ENCODE assay signal across 9 cellular contexts in the genomic region with DNA sequence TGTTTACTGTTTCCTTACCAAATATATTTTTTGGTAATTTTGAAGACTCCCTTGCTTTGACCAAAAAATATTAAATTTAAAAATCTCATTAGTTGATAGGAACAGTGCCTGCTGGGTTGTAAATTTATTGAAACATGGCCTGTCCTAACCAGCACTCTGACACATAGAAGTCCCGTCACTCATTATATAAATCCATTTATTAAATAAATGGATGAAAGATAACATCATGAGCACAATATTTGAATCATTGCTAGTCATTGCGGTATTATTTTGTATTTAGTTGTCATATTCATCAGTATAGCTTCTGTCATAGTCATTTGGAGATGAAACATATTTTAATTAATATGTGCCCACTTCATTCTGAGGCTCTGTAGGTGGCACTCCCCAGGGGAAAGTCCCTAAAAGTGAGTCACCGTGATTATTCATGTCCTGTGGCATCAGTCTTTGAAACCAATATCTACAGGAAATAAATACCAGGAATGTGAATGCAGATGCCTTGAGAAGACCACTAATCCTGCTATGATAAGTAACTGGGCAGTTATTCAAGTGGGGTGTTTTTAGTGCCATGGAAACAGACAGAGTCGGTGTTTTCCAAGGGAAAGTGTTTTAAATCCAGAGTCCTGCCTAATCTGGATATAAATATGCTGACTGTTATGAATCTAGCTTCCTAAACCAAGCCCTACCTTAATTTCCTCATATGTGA.
DNase-seq lines count a peak whose midpoint lies in the region; ATAC-seq and TF ChIP-seq lines count a peak whose summit lies in the region.
"Had no signal": no experiment of that assay in that cellular context is flagged by ENCODE, and none has a peak within 500 bp of the region (broad histone marks: within the 10 kb centered on the region; RNA-seq: fewer than 3 reads in every experiment).

No MANE protein-coding gene starts in this region.

- H2AK9ac ChIP-seq in IMR-90 (replicated peaks; ENCODE audit: low read depth, low read length, poor library complexity) = no peak overlapping the region

- H3K4me3 Mint-ChIP-seq in CD4-positive, alpha-beta memory T cell = no peak overlapping the region

- peak overlapping the region; percentile 37; the same call in 1 of the 3 replicates for H2BK15ac ChIP-seq in IMR-90 (ENCODE audit: low read depth, low read length)
- no peak overlapping the region for H2BK15ac ChIP-seq in neuronal stem cell (ENCODE audit: low read length)

- no CpG with 5 or more reads among the region's 4 CpGs for WGBS in IMR-90 (ENCODE audit: extremely low coverage in 2 of 2, insufficient read length in 1 of 2), 2 experiments
- no CpG with 5 or more reads among the region's 4 CpGs for WGBS in mesodermal cell (ENCODE audit: insufficient coverage in 2 of 2), 2 experiments
- no CpG with 5 or more reads among the region's 4 CpGs for WGBS in neuronal stem cell (ENCODE audit: extremely low coverage in 2 of 2, insufficient read length in 2 of 2, insufficient replicate concordance in 1 of 2), 2 donors

- no peaks in the 10 kb centered on the region for H3K36me3 Mint-ChIP-seq in CD4-positive, alpha-beta memory T cell

- H3K27me3 ChIP-seq in CD4-positive, alpha-beta memory T cell (ENCODE audit: insufficient read depth, low read length) = no peaks in the 10 kb centered on the region
- H3K27me3 ChIP-seq in IMR-90 (ENCODE audit: control insufficient read depth, insufficient read depth, low read length) = no peaks in the 10 kb centered on the region
- H3K27me3 ChIP-seq in neuronal stem cell (ENCODE audit: control insufficient read depth in 3 of 3, insufficient read depth in 3 of 3, low read depth in 1 of 3, low read length in 3 of 3) = no peaks in the 10 kb centered on the region

- no peak for TF ChIP-seq CTCF in IMR-90 (conservative IDR thresholded peaks at IDR 0.05; ENCODE audit: low read depth, low read length)

- H3K9ac ChIP-seq in IMR-90 (ENCODE audit: low read depth, low read length) (no peak overlapping the region), neuronal stem cell (ENCODE audit: low read depth, low read length, poor library complexity) (no peak overlapping the region)

- H3K18ac ChIP-seq in IMR-90 (ENCODE audit: low read depth, low read length) = peak overlapping the region; percentile 86; the same call in 1 of the 2 replicates
- H3K18ac ChIP-seq in neuronal stem cell (ENCODE audit: low read length) = no peak overlapping the region

- H3K4me1 ChIP-seq in CD4-positive, alpha-beta memory T cell (ENCODE audit: insufficient read depth, low read length) = peaks cover 16% of the 10 kb centered on the region
- peaks cover 5% of the 10 kb centered on the region; the same call in 1 of the 2 replicates for H3K4me1 ChIP-seq in IMR-90 (ENCODE audit: control insufficient read depth, insufficient read depth, low read length)
- peaks cover 40% of the 10 kb centered on the region for H3K4me1 ChIP-seq in mesodermal cell (ENCODE audit: control insufficient read depth, insufficient read depth, low read length, poor library complexity, severe bottlenecking)
- H3K4me1 ChIP-seq in neuronal stem cell (ENCODE audit: control insufficient read depth in 2 of 2, insufficient read depth in 1 of 2, low read depth in 1 of 2, low read length in 2 of 2) = peaks cover 0 to 2% of the 10 kb centered on the region in 2 donors

- H3K23ac ChIP-seq in IMR-90 (ENCODE audit: low read depth, low read length) = peak overlapping the region; percentile 45; the same call in 1 of the 2 replicates
- H3K23ac ChIP-seq in neuronal stem cell (ENCODE audit: low read depth, low read length, poor library complexity) = no peak overlapping the region

- H4K8ac ChIP-seq in IMR-90 (ENCODE audit: low read depth in 2 of 2, low read length in 2 of 2) (peak overlapping the region; percentile 3 to 55; a peak in 2 of 4 replicates), neuronal stem cell (ENCODE audit: low read depth, low read length) (no peak overlapping the region)

- 0 out of 2 replicates have a peak, but pooled peaks have one; percentile 1 for TF ChIP-seq RAD21 in IMR-90 (IDR thresholded peaks at IDR 0.05; ENCODE audit: low read length)

- peak overlapping the region; percentile 80; the same call in 1 of the 2 replicates for H3K4me2 ChIP-seq in IMR-90 (ENCODE audit: low read depth, low read length)
- H3K4me2 ChIP-seq in neuronal stem cell (ENCODE audit: insufficient read depth, low read length, poor library complexity, severe bottlenecking) = no peak overlapping the region

- H3K79me1 ChIP-seq in IMR-90 (ENCODE audit: low read depth in 1 of 2, low read length in 2 of 2) (no peaks in the 10 kb centered on the region), neuronal stem cell (ENCODE audit: low read depth, low read length) (no peaks in the 10 kb centered on the region)

- peak overlapping the region in 3 of 7 donors; percentile 36 to 62 (median 62) for H3K27ac Mint-ChIP-seq in CD4-positive, alpha-beta memory T cell

- peak in 4 of 5 donors; percentile 23 to 83 (median 32) for DNase-seq in CD4-positive, alpha-beta memory T cell
- DNase-seq in IMR-90 (peak; percentile 98), amniotic stem cell (lab: John Stamatoyannopoulos, UW) (peak; percentile 95), NCI-H526 treated with DMSO at 0.1 percent for 48 hours (lab: John Stamatoyannopoulos, UW) (no peak), neuronal stem cell (ENCODE audit: low spot score) (no peak), 8988T (no peak)

- ATAC-seq in IMR-90 (ENCODE audit: low read depth) = peak; percentile 48
- no peak for ATAC-seq in GM18519 (IDR thresholded peaks at IDR 0.05; ENCODE audit: low FRiP score, unreplicated experiment)

- no TSS peak for BruUV-seq in IMR-90 (replicated peaks; lab: Mats Ljungman, UMichigan)

- no peaks in the 10 kb centered on the region for H3K9me3 ChIP-seq in CD4-positive, alpha-beta memory T cell (ENCODE audit: control insufficient read depth in 1 of 2, low read length in 2 of 2)
- H3K9me3 ChIP-seq in IMR-90 (ENCODE audit: control insufficient read depth, insufficient read depth, low read length) (no peaks in the 10 kb centered on the region), mesodermal cell (ENCODE audit: control insufficient read depth, low read length) (no peaks in the 10 kb centered on the region), neuronal stem cell (replicated peaks in 1 of 2; ENCODE audit: control insufficient read depth in 2 of 2, insufficient read depth in 1 of 2, low read depth in 1 of 2, low read length in 2 of 2) (no peaks in the 10 kb centered on the region)
- H3K9me3 ChIP-seq: neutrophil had no signal

- no peak overlapping the region for H2BK12ac ChIP-seq in neuronal stem cell (ENCODE audit: low read length)

- H4K91ac ChIP-seq in IMR-90 (ENCODE audit: insufficient read depth, low read depth, low read length) (peak overlapping the region; percentile 64; the same call in 1 of the 2 replicates), neuronal stem cell (ENCODE audit: low read depth, low read length, poor library complexity) (no peak overlapping the region)

- H2AK5ac ChIP-seq in IMR-90 (ENCODE audit: low read depth, low read length) (no peak overlapping the region), neuronal stem cell (ENCODE audit: low read depth, low read length) (no peak overlapping the region)

- peak overlapping the region; percentile 68; the same call in 1 of the 2 replicates for H3K56ac ChIP-seq in IMR-90 (ENCODE audit: extremely low read depth, insufficient read depth, low read length)

- H2AFZ ChIP-seq in IMR-90 (replicated peaks; ENCODE audit: low read length, poor library complexity) = no peak overlapping the region
- H2AFZ ChIP-seq in neuronal stem cell (ENCODE audit: low read length) = no peak overlapping the region

- H3K4ac ChIP-seq in IMR-90 (ENCODE audit: low read depth, low read length) (peak overlapping the region; percentile 79; the same call in 1 of the 2 replicates), neuronal stem cell (ENCODE audit: low read length) (no peak overlapping the region)

- H3K27me3 Mint-ChIP-seq in CD4-positive, alpha-beta memory T cell = peaks cover 5 to 9% of the 10 kb centered on the region in 2 donors

- H3K9me1 ChIP-seq in IMR-90 (ENCODE audit: insufficient read depth, low read length) = no peaks in the 10 kb centered on the region

- CTCF ChIA-PET in CD4-positive, alpha-beta memory T cell (lab: Charles Lee; ENCODE audit: partially characterized antibody) = no interaction called here
- CTCF ChIA-PET in IMR-90 (lab: Yijun Ruan, JAX) = interaction anchor here (0.5 to 1.6 kb wide), 4 partner anchors 100 to 1015 kb away, joined by 3 to 5 read pairs (median 4); no protein-coding TSS in a partner anchor

- H2BK20ac ChIP-seq in IMR-90 (ENCODE audit: low read depth, low read length) = peak overlapping the region; percentile 55; the same call in 1 of the 2 replicates

- no peak overlapping the region for H4K5ac ChIP-seq in IMR-90 (ENCODE audit: low read depth, low read length)

- H3K9me3 Mint-ChIP-seq in CD4-positive, alpha-beta memory T cell = peaks cover 0 to 3% (median 0%) of the 10 kb centered on the region in 8 donors

- H4K20me1 ChIP-seq in IMR-90 (ENCODE audit: insufficient read depth, low read length) = no peaks in the 10 kb centered on the region

- dilution Hi-C loops in IMR-90 (cut with HindIII; ENCODE audit: low sequenced_read_pairs, unreplicated experiment) = no loop called here

- H2BK5ac ChIP-seq in IMR-90 (ENCODE audit: low read depth, low read length, poor library complexity, severe bottlenecking) (peak overlapping the region; percentile 73), neuronal stem cell (ENCODE audit: low read length) (no peak overlapping the region)

- in situ Hi-C loops in IMR-90 (cut with MboI; ENCODE audit: low sequenced_read_pairs) = loop anchor here (5.0 to 10.0 kb wide), 4 partner anchors 175 to 1015 kb away; no protein-coding TSS in a partner anchor

- H3K14ac ChIP-seq in IMR-90 (replicated peaks; ENCODE audit: low read depth, low read length) (peak overlapping the region; percentile 20; the same call in 1 of the 2 replicates), neuronal stem cell (ENCODE audit: low read length) (no peak overlapping the region)

- peaks cover 13 to 30% (median 21%) of the 10 kb centered on the region in 4 donors for H3K4me1 Mint-ChIP-seq in CD4-positive, alpha-beta memory T cell

- intact Hi-C loops in CD4-positive, alpha-beta memory T cell (cut with micrococcal nuclease) = loop anchor here (1.0 to 5.0 kb wide), 2 partner anchors 302 to 1202 kb away; a partner anchor contains a TSS
- intact Hi-C loops in IMR-90 (cut with micrococcal nuclease) = loop anchor here (5.0 to 10.0 kb wide), 4 partner anchors 103 to 1017 kb away; a partner anchor contains a TSS

- H3K27ac ChIP-seq in CD4-positive, alpha-beta memory T cell (ENCODE audit: low read depth, low read length) = no peak overlapping the region
- no peak overlapping the region for H3K27ac ChIP-seq in IMR-90 (ENCODE audit: insufficient read depth, low read length)
- H3K27ac ChIP-seq in mesodermal cell (ENCODE audit: low read depth, low read length, severe bottlenecking) = peak overlapping the region; percentile 85
- no peak overlapping the region for H3K27ac ChIP-seq in neuronal stem cell (replicated peaks; ENCODE audit: low read length)
- H3K27ac ChIP-seq: neutrophil had no signal

- TF ChIP-seq POLR2A in IMR-90 (IDR thresholded peaks at IDR 0.05; ENCODE audit: low read depth, low read length) = no peak

- H2BK120ac ChIP-seq in IMR-90 (ENCODE audit: low read depth, low read length) (peak overlapping the region; percentile 65), neuronal stem cell (ENCODE audit: low read depth, low read length) (no peak overlapping the region)

- POLR2A ChIA-PET in CD4-positive, alpha-beta memory T cell (lab: Charles Lee; ENCODE audit: partially characterized antibody) = interaction anchor here (0.5 to 1.5 kb wide), 3 partner anchors 8 to 301 kb away, joined by 3 to 4 read pairs (median 3); no protein-coding TSS in a partner anchor
- POLR2A ChIA-PET in IMR-90 (lab: Charles Lee; ENCODE audit: unreplicated experiment) = no interaction called here

- H3K4me3 ChIP-seq in CD4-positive, alpha-beta memory T cell (ENCODE audit: low read length in 2 of 2) = no peak overlapping the region
- H3K4me3 ChIP-seq in IMR-90 (ENCODE audit: insufficient read depth, low read depth, low read length) = no peak overlapping the region
- H3K4me3 ChIP-seq in mesodermal cell (ENCODE audit: extremely low read depth, insufficient read depth, low read length, poor library complexity, severe bottlenecking) = no peak overlapping the region
- no peak overlapping the region for H3K4me3 ChIP-seq in neuronal stem cell (ENCODE audit: low read length in 2 of 2)

- H3K36me3 ChIP-seq in CD4-positive, alpha-beta memory T cell (ENCODE audit: insufficient read depth, low read length) = no peaks in the 10 kb centered on the region
- H3K36me3 ChIP-seq in IMR-90 (ENCODE audit: control insufficient read depth, insufficient read depth, low read length) (no peaks in the 10 kb centered on the region), mesodermal cell (ENCODE audit: control insufficient read depth, insufficient read depth, low read length) (no peaks in the 10 kb centered on the region), neuronal stem cell (replicated peaks in 1 of 2; ENCODE audit: control insufficient read depth in 2 of 2, insufficient read depth in 2 of 2, low read length in 2 of 2) (no peaks in the 10 kb centered on the region)
- H3K36me3 ChIP-seq: neutrophil had no signal

Comparison
In these comparisons a context has a peak if more than half of its experiments do, and no peak if none do; other contexts are left out.
1. DNase-seq: peak in CD4-positive, alpha-beta memory T cell (4 of 5), IMR-90 (single experiment) and amniotic stem cell (single experiment); none in NCI-H526 treated with DMSO at 0.1 percent for 48 hours (single experiment), neuronal stem cell (single experiment) and 8988T (single experiment).